Comparison of ENCODE assay signal across 8 cellular contexts in genomic region chr1:234980224-234980656, GRCh38.
A peak's percentile ranks its signal among the peaks of the same experiment; 100 is the strongest.
DNase-seq lines count a peak whose midpoint lies in the region; ATAC-seq, FAIRE-seq and TF ChIP-seq lines count a peak whose summit lies in the region.

No MANE protein-coding gene starts in this region.

- WGBS in esophagus, 2 donors = 63 to 73% methylated on average over 6 of the region's 6 CpGs

- H3K27ac ChIP-seq in PC-3 (ENCODE audit: low read length) (peak overlapping the region; percentile 100), esophagus (ENCODE audit: low read depth in 2 of 2, low read length in 1 of 2) (peak overlapping the region; percentile 92 to 96), GM23338 (ENCODE audit: low read depth) (no peak overlapping the region)

- H3K9ac ChIP-seq in PC-3 (ENCODE audit: low read length) (peak overlapping the region; percentile 89), skeletal muscle satellite cell (ENCODE audit: low read depth, low read length) (peak overlapping the region; percentile 86)

- H3F3A ChIP-seq in PC-3 (ENCODE audit: low read length, unreplicated experiment) (peaks cover 10% of the 10 kb centered on the region), GM23338 (replicated peaks; ENCODE audit: low read depth) (no peaks in the 10 kb centered on the region; the same call in 1 of the 2 replicates)

- H3K27me3 ChIP-seq in PC-3 (ENCODE audit: low read length) (no peaks in the 10 kb centered on the region), esophagus (ENCODE audit: control insufficient read depth in 1 of 2, insufficient read depth in 2 of 2, low read length in 2 of 2) (no peaks in the 10 kb centered on the region), skeletal muscle satellite cell (ENCODE audit: control insufficient read depth, insufficient read depth, low read length) (no peaks in the 10 kb centered on the region), GM23338 (ENCODE audit: insufficient read depth) (no peaks in the 10 kb centered on the region)

- CTCF ChIA-PET in PC-3 (lab: Charles Lee) = interaction anchor here (0.5 kb wide), 1 partner anchor 472 kb away, joined by 3 read pairs; no protein-coding TSS in a partner anchor

- H3K4me1 ChIP-seq in PC-3 (ENCODE audit: insufficient read depth, low read length) (peaks cover 70% of the 10 kb centered on the region), esophagus (ENCODE audit: control insufficient read depth in 2 of 2, insufficient read depth in 2 of 2, low read length in 1 of 2) (peaks cover 3 to 24% of the 10 kb centered on the region in 2 donors), skeletal muscle satellite cell (ENCODE audit: control insufficient read depth, insufficient read depth, low read length) (peaks cover 85% of the 10 kb centered on the region), GM23338 (ENCODE audit: insufficient read depth) (peaks cover 13% of the 10 kb centered on the region)

- H3K9me3 ChIP-seq in PC-3 (ENCODE audit: low read length) = no peaks in the 10 kb centered on the region
- no peaks in the 10 kb centered on the region for H3K9me3 ChIP-seq in esophagus (ENCODE audit: control insufficient read depth in 2 of 2, insufficient read depth in 1 of 2, low read depth in 1 of 2, low read length in 1 of 2)
- no peaks in the 10 kb centered on the region for H3K9me3 ChIP-seq in skeletal muscle satellite cell (replicated peaks; ENCODE audit: low read length)

- H4K20me1 ChIP-seq in PC-3 (ENCODE audit: low read length) (no peaks in the 10 kb centered on the region), GM23338 (replicated peaks; ENCODE audit: insufficient read depth) (no peaks in the 10 kb centered on the region)

- no peak overlapping the region for H3K27ac Mint-ChIP-seq in GM23338

- FAIRE-seq in GM12892 (lab: Jason Lieb, UNC) = peak; percentile 5
- no peak for FAIRE-seq in RCC 7860 (lab: Jason Lieb, UNC)

- intact Hi-C loops in PC-3 (cut with micrococcal nuclease) = loop anchor here (1.0 kb wide), 2 partner anchors 17 to 93 kb away; no protein-coding TSS in a partner anchor

- H3K4me2 ChIP-seq in PC-3 (ENCODE audit: low read length) (peak overlapping the region; percentile 68; the same call in 1 of the 2 replicates), skeletal muscle satellite cell (ENCODE audit: low read length) (peak overlapping the region; percentile 67), GM23338 (no peak overlapping the region)

- no peaks in the 10 kb centered on the region for H3K9me2 ChIP-seq in PC-3 (replicated peaks; ENCODE audit: low read length)
- H3K9me2 ChIP-seq in GM23338 (ENCODE audit: insufficient read depth) = no peaks in the 10 kb centered on the region

- no peak for TF ChIP-seq POLR2A in GM12892 (IDR thresholded peaks at IDR 0.05; ENCODE audit: low read depth, low read length)

- no peaks in the 10 kb centered on the region for H3K36me3 ChIP-seq in PC-3 (ENCODE audit: low read depth, low read length)
- H3K36me3 ChIP-seq in esophagus (ENCODE audit: control insufficient read depth in 2 of 2, insufficient read depth in 2 of 2, low read length in 1 of 2) = no peaks in the 10 kb centered on the region
- no peaks in the 10 kb centered on the region for H3K36me3 ChIP-seq in skeletal muscle satellite cell (ENCODE audit: insufficient read depth, low read length)
- no peaks in the 10 kb centered on the region for H3K36me3 ChIP-seq in GM23338 (ENCODE audit: insufficient read depth)

- H3K4me3 Mint-ChIP-seq in GM23338 = no peak overlapping the region

- POLR2A ChIA-PET in PC-3 (lab: Charles Lee; ENCODE audit: unreplicated experiment) = interaction anchor here (0.5 to 1.2 kb wide), 6 partner anchors 10 to 485 kb away, joined by 3 to 15 read pairs (median 8); no protein-coding TSS in a partner anchor

- no peak overlapping the region for H2AFZ ChIP-seq in PC-3 (ENCODE audit: low read length)
- no peak overlapping the region for H2AFZ ChIP-seq in GM23338

- peaks cover 18% of the 10 kb centered on the region for H3K4me1 Mint-ChIP-seq in GM23338

- DNase-seq in GM12892 (ENCODE audit: insufficient read length) (no peak), PC-3 (peak; percentile 44), GM23338 (ENCODE audit: low spot score) (no peak), RCC 7860 (ENCODE audit: low spot score) (no peak)
- DNase-seq in activated effector memory CD4-positive, alpha-beta T cell treated with Interleukin-2 at 50 U/mL for 16 hours = no peak

- H3K27me3 Mint-ChIP-seq in GM23338 (ENCODE audit: insufficient read depth, low read depth, poor library complexity) = peaks cover 7% of the 10 kb centered on the region

- no peaks in the 10 kb centered on the region; the same call in 2 of the 3 replicates for H3K9me3 Mint-ChIP-seq in GM23338

- no peaks in the 10 kb centered on the region for H3K36me3 Mint-ChIP-seq in GM23338 (ENCODE audit: low read depth)

- H3K4me3 ChIP-seq in PC-3 (ENCODE audit: low read length) (no peak overlapping the region), esophagus (ENCODE audit: low read depth in 1 of 2, low read length in 2 of 2) (no peak overlapping the region), skeletal muscle satellite cell (ENCODE audit: low read length) (peak overlapping the region; percentile 31), GM23338 (no peak overlapping the region)

- ATAC-seq in PC-3 = peak; percentile 1
- no peak for ATAC-seq in GM23338
- ATAC-seq in HG03108 (IDR thresholded peaks at IDR 0.05; ENCODE audit: unreplicated experiment) = no peak

- TF ChIP-seq CTCF in PC-3 (conservative IDR thresholded peaks at IDR 0.05; ENCODE audit: low read depth, low read length) (0 out of 2 replicates have a peak, but pooled peaks have one; percentile 17), GM23338 (conservative IDR thresholded peaks at IDR 0.05; ENCODE audit: low read depth in 2 of 2) (no peak)

- BruUV-seq in PC-3 (replicated peaks; lab: Mats Ljungman, UMichigan) = no TSS peak

- H3K79me2 ChIP-seq in PC-3 (ENCODE audit: low read length) (peaks cover 5% of the 10 kb centered on the region; the same call in 1 of the 2 replicates), GM23338 (replicated peaks; ENCODE audit: insufficient read depth) (no peaks in the 10 kb centered on the region)

TF ChIP-seq in GM23338, 12 proteins besides CTCF, POLR2A, EP300 and RAD21 (continues in another document):
- TF ChIP-seq EZH2 (IDR thresholded peaks at IDR 0.05; ENCODE audit: low read depth, unreplicated experiment) = no peak
- TF ChIP-seq JUNB (IDR thresholded peaks at IDR 0.05; ENCODE audit: unreplicated experiment) = no peak
- no peak for TF ChIP-seq ZNF462 (CRISPR knock-in tag; IDR thresholded peaks at IDR 0.05)
